ENCODE assay signal across 20 cellular contexts in genomic region chr21:39430016-39430415, GRCh38.
"Had no signal": no experiment of that assay in that cellular context is flagged by ENCODE, and none has a peak within 500 bp of the region (broad histone marks: within the 10 kb centered on the region; RNA-seq: fewer than 3 reads in every experiment).

No MANE protein-coding gene starts in this region.

- H3K27ac Mint-ChIP-seq: memory B cell had no signal

- H3K4me3 ChIP-seq: coronary artery, esophagus muscularis mucosa, gastrocnemius medialis, lower lobe of right lung, right atrium auricular region, sigmoid colon, skin epidermis, stomach, thoracic aorta had no signal

- H3K36me3 ChIP-seq: esophagus muscularis mucosa, gastrocnemius medialis, lower lobe of right lung, right atrium auricular region, sigmoid colon, stomach, thoracic aorta had no signal

- ATAC-seq: gastrocnemius medialis, left lobe of liver, lower lobe of right lung had no signal

- H3K36me3 Mint-ChIP-seq: naive B cell had no signal

- DNase-seq: effector memory CD4-positive, alpha-beta T cell; gastrocnemius medialis; islet precursor cell; lower lobe of right lung; naive B cell; sigmoid colon; stimulated activated CD4-positive, alpha-beta T cell treated with anti-CD3 and anti-CD28 coated beads, Interleukin-12 subunit alpha, Interleukin-12 subunit beta, amount 100 ng/mL, for 4 hours; stimulated activated naive CD4-positive, alpha-beta T cell; stomach; substantia nigra; trophoblast cell had no signal

- H3K27me3 ChIP-seq: esophagus muscularis mucosa, gastrocnemius medialis, right atrium auricular region, sigmoid colon, stomach had no signal

- H3K9me3 ChIP-seq: esophagus muscularis mucosa, gastrocnemius medialis, lower lobe of right lung, right atrium auricular region, sigmoid colon, stomach, thoracic aorta had no signal

- H3K4me1 ChIP-seq: gastrocnemius medialis, lower lobe of right lung, right atrium auricular region, stomach had no signal

- H3K9me3 Mint-ChIP-seq: memory B cell, naive B cell, nephron had no signal

- H3K4me3 Mint-ChIP-seq: memory B cell, naive B cell, nephron had no signal

- H3K27ac ChIP-seq: coronary artery, epithelial cell of prostate, esophagus muscularis mucosa, gastrocnemius medialis, lower lobe of right lung, right atrium auricular region, sigmoid colon, skin epidermis, stomach, thoracic aorta had no signal

- H3K27me3 Mint-ChIP-seq: memory B cell had no signal
